21 cellular contexts compared by ENCODE assay signal in genomic region chr6:114453737-114454276, GRCh38.
DNase-seq lines count a peak whose midpoint lies in the region; ATAC-seq and TF ChIP-seq lines count a peak whose summit lies in the region.
"Had no signal": no experiment of that assay in that cellular context is flagged by ENCODE, and none has a peak within 500 bp of the region (broad histone marks: within the 10 kb centered on the region; RNA-seq: fewer than 3 reads in every experiment).

No MANE protein-coding gene starts in this region.

- no peak overlapping the region for H3K4me3 ChIP-seq in KMS-11 (IDR thresholded peaks at IDR 0.05; ENCODE audit: insufficient read depth, low read depth, low read length)
- H3K4me3 ChIP-seq: BLaER1, GM12878, GM23248 had no signal

- H3K4me3 Mint-ChIP-seq in glutamatergic neuron (ENCODE audit: unreplicated experiment) (no peak overlapping the region), neural crest cell (no peak overlapping the region), type B pancreatic cell (no peak overlapping the region)
- H3K4me3 Mint-ChIP-seq: B cell; CD4-positive, CD25-positive, alpha-beta regulatory T cell; CD8-positive, alpha-beta T cell had no signal

- no peaks in the 10 kb centered on the region for H3K9me3 Mint-ChIP-seq in glutamatergic neuron (ENCODE audit: unreplicated experiment)
- H3K9me3 Mint-ChIP-seq in neural crest cell, result no peaks in the 10 kb centered on the region
- no peaks in the 10 kb centered on the region for H3K9me3 Mint-ChIP-seq in type B pancreatic cell

- H3K36me3 ChIP-seq in KMS-11 (ENCODE audit: insufficient read depth), result no peaks in the 10 kb centered on the region
- H3K36me3 ChIP-seq: BLaER1 had no signal

- no peak overlapping the region for H3K9ac ChIP-seq in KMS-11
- H3K9ac ChIP-seq: BLaER1, GM23248 had no signal

- H3K79me2 ChIP-seq in KMS-11 (ENCODE audit: insufficient read depth, low read depth), result no peaks in the 10 kb centered on the region

- H2AFZ ChIP-seq in KMS-11 (ENCODE audit: low read depth), result no peak overlapping the region
- H2AFZ ChIP-seq: GM23248 had no signal

- H3K27me3 ChIP-seq in KMS-11 (ENCODE audit: insufficient read depth, low read depth), result no peaks in the 10 kb centered on the region
- H3K27me3 ChIP-seq: BLaER1 had no signal

- no peaks in the 10 kb centered on the region for H3K27me3 Mint-ChIP-seq in glutamatergic neuron (ENCODE audit: unreplicated experiment)
- H3K27me3 Mint-ChIP-seq in neural crest cell (ENCODE audit: low read depth), result peaks cover 3% of the 10 kb centered on the region
- no peaks in the 10 kb centered on the region for H3K27me3 Mint-ChIP-seq in type B pancreatic cell
- H3K27me3 Mint-ChIP-seq: B cell; CD4-positive, CD25-positive, alpha-beta regulatory T cell had no signal

- ATAC-seq in HG03159 (IDR thresholded peaks at IDR 0.05; ENCODE audit: unreplicated experiment) (no peak), HG03378 (IDR thresholded peaks at IDR 0.05; ENCODE audit: unreplicated experiment) (no peak)
- ATAC-seq: CD8-positive, alpha-beta T cell; GM12878 had no signal

- no peak overlapping the region for H3K27ac Mint-ChIP-seq in glutamatergic neuron (ENCODE audit: unreplicated experiment)
- H3K27ac Mint-ChIP-seq in neural crest cell (ENCODE audit: unreplicated experiment), result no peak overlapping the region
- H3K27ac Mint-ChIP-seq in type B pancreatic cell, result no peak overlapping the region
- H3K27ac Mint-ChIP-seq: B cell; CD4-positive, CD25-positive, alpha-beta regulatory T cell; CD8-positive, alpha-beta T cell had no signal

- peak overlapping the region; percentile 43; the same call in 1 of the 2 replicates for H3K27ac ChIP-seq in KMS-11
- H3K27ac ChIP-seq: 22Rv1, BLaER1, C4-2B, GM23248 had no signal

- H4K20me1 ChIP-seq in KMS-11 (ENCODE audit: insufficient read depth), result no peaks in the 10 kb centered on the region
- H4K20me1 ChIP-seq: BLaER1 had no signal

- H3K4me1 ChIP-seq in KMS-11 (ENCODE audit: low read depth, poor library complexity, severe bottlenecking), result peaks cover 17% of the 10 kb centered on the region
- H3K4me1 ChIP-seq: BLaER1 had no signal

- H3K4me1 Mint-ChIP-seq in glutamatergic neuron (ENCODE audit: low read depth, unreplicated experiment) (peaks cover 3% of the 10 kb centered on the region), neural crest cell (no peaks in the 10 kb centered on the region), type B pancreatic cell (ENCODE audit: unreplicated experiment) (peaks cover 12% of the 10 kb centered on the region)
- H3K4me1 Mint-ChIP-seq: B cell; CD4-positive, CD25-positive, alpha-beta regulatory T cell had no signal

- no peak overlapping the region for H3K4me2 ChIP-seq in KMS-11
- H3K4me2 ChIP-seq: BLaER1 had no signal

- TF ChIP-seq CTCF in KMS-11 (conservative IDR thresholded peaks at IDR 0.05; ENCODE audit: low read depth, low read length) (no peak), glutamatergic neuron (IDR thresholded peaks at IDR 0.05; ENCODE audit: partially characterized antibody, unreplicated experiment) (peak; percentile 9), neural crest cell (conservative IDR thresholded peaks at IDR 0.05) (peak; percentile 19), type B pancreatic cell (conservative IDR thresholded peaks at IDR 0.05) (peak; percentile 45)

- DNase-seq in glutamatergic neuron, result no peak
- DNase-seq in neural crest cell (ENCODE audit: low read depth, low spot score), result no peak
- DNase-seq in type B pancreatic cell (ENCODE audit: extremely low spot score, unreplicated experiment), result no peak
- no peak for DNase-seq in COLO829 (ENCODE audit: low spot score)
- DNase-seq: CD4-positive, CD25-positive, alpha-beta regulatory T cell; CD8-positive, alpha-beta T cell; DMS 273 treated with DMSO at 0.1 percent for 48 hours; DMS79; EL; GDM1; GM23248; H7; HCEC 1CT had no signal

- H3K36me3 Mint-ChIP-seq in glutamatergic neuron (ENCODE audit: unreplicated experiment) (no peaks in the 10 kb centered on the region), neural crest cell (ENCODE audit: low read depth) (no peaks in the 10 kb centered on the region), type B pancreatic cell (no peaks in the 10 kb centered on the region)
- H3K36me3 Mint-ChIP-seq: CD4-positive, CD25-positive, alpha-beta regulatory T cell; CD8-positive, alpha-beta T cell had no signal
